Comparison of ENCODE assay signal across 19 cellular contexts in genomic region chr9:120443976-120444375, GRCh38.
A peak's percentile ranks its signal among the peaks of the same experiment; 100 is the strongest.
DNase-seq lines count a peak whose midpoint lies in the region; ATAC-seq, FAIRE-seq and TF ChIP-seq lines count a peak whose summit lies in the region.
"Had no signal": no experiment of that assay in that cellular context is flagged by ENCODE, and none has a peak within 500 bp of the region (broad histone marks: within the 10 kb centered on the region; RNA-seq: fewer than 3 reads in every experiment).

No MANE protein-coding gene starts in this region.

- H2AFZ ChIP-seq in astrocyte (ENCODE audit: low read depth, low read length) (no peak overlapping the region), fibroblast of lung (ENCODE audit: low read length) (no peak overlapping the region)

- POLR2A ChIA-PET in HEK293 (lab: Yijun Ruan, JAX) = no interaction called here

- peaks cover 26% of the 10 kb centered on the region for H3K4me1 Mint-ChIP-seq in astrocyte (ENCODE audit: low read depth, unreplicated experiment)
- H3K4me1 Mint-ChIP-seq: H9 had no signal

- no peak overlapping the region for H3K4me3 Mint-ChIP-seq in astrocyte (ENCODE audit: unreplicated experiment)
- H3K4me3 Mint-ChIP-seq: B cell; CD4-positive, alpha-beta T cell; H9 had no signal

- no peak for FAIRE-seq in astrocyte (lab: Jason Lieb, UNC)
- FAIRE-seq: GM12878, GM18507 had no signal

- no peaks in the 10 kb centered on the region for H3K27me3 ChIP-seq in astrocyte (ENCODE audit: insufficient read depth, low read length)
- no peaks in the 10 kb centered on the region for H3K27me3 ChIP-seq in fibroblast of lung (ENCODE audit: control insufficient read depth, insufficient read depth, low read length)
- H3K27me3 ChIP-seq in skeletal muscle satellite cell (ENCODE audit: control insufficient read depth, insufficient read depth, low read length) = no peaks in the 10 kb centered on the region
- H3K27me3 ChIP-seq in stomach = no peaks in the 10 kb centered on the region

- intact Hi-C loops in posterior vena cava (cut with DNase I) (loop anchor here in 1 of 2 donors (2.0 kb wide), 1 partner anchor 31 kb away; no protein-coding TSS in a partner anchor), stomach (cut with DNase I; ENCODE audit: low total_unique reads) (no loop called here)

- DNase-seq in astrocyte (ENCODE audit: low read depth) = no peak
- no peak for DNase-seq in fibroblast of lung (ENCODE audit: low read depth in 2 of 2)
- no peak for DNase-seq in posterior vena cava (ENCODE audit: low spot score)
- DNase-seq in stomach = no peak
- DNase-seq in OCI-M2 (lab: John Stamatoyannopoulos, UW; ENCODE audit: unreplicated experiment) = no peak
- DNase-seq: C1 segment of cervical spinal cord; Calu3; CD4-positive, alpha-beta T cell; DMS 273 treated with DMSO at 0.1 percent for 48 hours; DMS79; GOT3; H9 had no signal

- H3K9me3 Mint-ChIP-seq in astrocyte (ENCODE audit: unreplicated experiment) = no peaks in the 10 kb centered on the region
- H3K9me3 Mint-ChIP-seq: CD4-positive, alpha-beta T cell; H9 had no signal

- H3K27me3 Mint-ChIP-seq in astrocyte (ENCODE audit: low read depth, unreplicated experiment) = no peaks in the 10 kb centered on the region
- H3K27me3 Mint-ChIP-seq: B cell; CD4-positive, alpha-beta T cell had no signal

- 92 to 96% (median 95%) methylated on average over 3 of the region's 3 CpGs for WGBS in stomach, 5 donors

- H3K27ac ChIP-seq in HEK293 (ENCODE audit: extremely low read depth, low read depth, low read length) (no peak overlapping the region), astrocyte (ENCODE audit: low read depth, low read length) (peak overlapping the region; percentile 93), fibroblast of lung (ENCODE audit: insufficient read depth, low read length) (peak overlapping the region; percentile 36), stomach (no peak overlapping the region)
- H3K27ac ChIP-seq: HL-60 had no signal

- TF ChIP-seq POLR2A in stomach (IDR thresholded peaks at IDR 0.05) = no peak

- no peaks in the 10 kb centered on the region for H4K20me1 ChIP-seq in astrocyte (ENCODE audit: insufficient read depth, low read length)
- no peaks in the 10 kb centered on the region for H4K20me1 ChIP-seq in fibroblast of lung (ENCODE audit: control insufficient read depth, extremely low read depth, insufficient read depth, low read length)

- H3K4me2 ChIP-seq in astrocyte (ENCODE audit: low read length) = peak overlapping the region; percentile 43
- H3K4me2 ChIP-seq in fibroblast of lung (ENCODE audit: extremely low read depth, insufficient read depth, low read length) = no peak overlapping the region
- H3K4me2 ChIP-seq in skeletal muscle satellite cell (ENCODE audit: low read length) = no peak overlapping the region

- TF ChIP-seq CTCF in HEK293 (tag by site-specific recombination; IDR thresholded peaks at IDR 0.05) (no peak), astrocyte (IDR thresholded peaks at IDR 0.05; ENCODE audit: insufficient read depth, low read depth, low read length) (no peak), fibroblast of lung (conservative IDR thresholded peaks at IDR 0.05 in 1 of 2, IDR thresholded peaks at IDR 0.05 in 1 of 2; ENCODE audit: low read depth in 1 of 2, low read length in 2 of 2) (no peak), stomach (IDR thresholded peaks at IDR 0.05) (no peak)

- H3K4me1 ChIP-seq in HEK293 (ENCODE audit: control insufficient read depth, insufficient read depth, low read length) (no peaks in the 10 kb centered on the region), astrocyte (ENCODE audit: insufficient read depth, low read length) (peaks cover 33% of the 10 kb centered on the region), fibroblast of lung (ENCODE audit: control insufficient read depth, extremely low read depth, insufficient read depth, low read length) (peaks cover 9% of the 10 kb centered on the region), skeletal muscle satellite cell (ENCODE audit: control insufficient read depth, insufficient read depth, low read length) (peaks cover 38% of the 10 kb centered on the region), stomach (peaks cover 4 to 12% (median 6%) of the 10 kb centered on the region in 4 donors)

- H3K4me3 ChIP-seq in HEK293 (ENCODE audit: low read depth, low read length) = no peak overlapping the region
- H3K4me3 ChIP-seq in astrocyte (ENCODE audit: insufficient read depth, low read depth, low read length) = no peak overlapping the region
- no peak overlapping the region for H3K4me3 ChIP-seq in fibroblast of lung (replicated peaks in 1 of 4; ENCODE audit: control extremely low read depth in 1 of 4, insufficient read depth in 1 of 4, low read depth in 3 of 4, low read length in 4 of 4)
- no peak overlapping the region for H3K4me3 ChIP-seq in skeletal muscle satellite cell (ENCODE audit: low read length)
- no peak overlapping the region for H3K4me3 ChIP-seq in stomach
- H3K4me3 ChIP-seq: GM12878 had no signal

- H3K36me3 Mint-ChIP-seq in astrocyte (ENCODE audit: low read depth, unreplicated experiment) = peaks cover 4% of the 10 kb centered on the region

- H3K36me3 ChIP-seq in HEK293 (ENCODE audit: control insufficient read depth in 2 of 2, insufficient read depth in 1 of 2, low read length in 2 of 2) (peaks cover 3 to 78% of the 10 kb centered on the region in 2 experiments; a peak in 1 of 3 replicates), astrocyte (ENCODE audit: insufficient read depth, low read length) (no peaks in the 10 kb centered on the region), fibroblast of lung (ENCODE audit: control insufficient read depth, insufficient read depth, low read length) (no peaks in the 10 kb centered on the region), skeletal muscle satellite cell (ENCODE audit: insufficient read depth, low read length) (peaks cover 40% of the 10 kb centered on the region), stomach (peaks cover 14 to 84% (median 70%) of the 10 kb centered on the region in 4 donors)

- H3K79me2 ChIP-seq in astrocyte (ENCODE audit: insufficient read depth, low read length) = no peaks in the 10 kb centered on the region
- no peaks in the 10 kb centered on the region for H3K79me2 ChIP-seq in fibroblast of lung (ENCODE audit: control insufficient read depth, insufficient read depth, low read length)

- ATAC-seq in HG03025 (IDR thresholded peaks at IDR 0.05; ENCODE audit: low FRiP score, unreplicated experiment) = no peak
- ATAC-seq: GM12878 had no signal

- H3K9ac ChIP-seq in astrocyte (ENCODE audit: low read length) = peak overlapping the region; percentile 73
- no peak overlapping the region for H3K9ac ChIP-seq in fibroblast of lung (ENCODE audit: insufficient read depth, low read length)
- peak overlapping the region; percentile 65 for H3K9ac ChIP-seq in skeletal muscle satellite cell (ENCODE audit: low read depth, low read length)

- no peaks in the 10 kb centered on the region for H3K9me3 ChIP-seq in HEK293 (ENCODE audit: control insufficient read depth, insufficient read depth, low read depth, low read length)
- no peaks in the 10 kb centered on the region for H3K9me3 ChIP-seq in astrocyte (ENCODE audit: insufficient read depth, low read depth, low read length)
- no peaks in the 10 kb centered on the region for H3K9me3 ChIP-seq in fibroblast of lung (ENCODE audit: control insufficient read depth, insufficient read depth, low read depth, low read length)
- no peaks in the 10 kb centered on the region for H3K9me3 ChIP-seq in skeletal muscle satellite cell (replicated peaks; ENCODE audit: low read length)
- no peaks in the 10 kb centered on the region for H3K9me3 ChIP-seq in stomach

- H3K27ac Mint-ChIP-seq in astrocyte (ENCODE audit: unreplicated experiment) = peak overlapping the region; percentile 13
- H3K27ac Mint-ChIP-seq: B cell; CD4-positive, alpha-beta T cell; H9 had no signal

- no peak for TF ChIP-seq EP300 in stomach (IDR thresholded peaks at IDR 0.05)

- CTCF ChIA-PET in HEK293 (lab: Yijun Ruan, JAX) = interaction anchor here (0.6 to 0.9 kb wide), 2 partner anchors 33 to 898 kb away, joined by 3 to 4 read pairs; no protein-coding TSS in a partner anchor

TF ChIP-seq in HEK293, 187 proteins besides CTCF, POLR2A, EP300 and RAD21:
- TF ChIP-seq PATZ1 (tag by site-specific recombination; IDR thresholded peaks at IDR 0.05) = no peak
- no peak for TF ChIP-seq ATF2 (tag by site-specific recombination; IDR thresholded peaks at IDR 0.05; ENCODE audit: low read depth)
- 0 out of 2 replicates have a peak, but pooled peaks have one; percentile 58 for TF ChIP-seq ZNF121 (tag by site-specific recombination; IDR thresholded peaks at IDR 0.05)

Comparison
In these comparisons a context has a peak if more than half of its experiments do, and no peak if none do; other contexts are left out.
1. H3K27ac ChIP-seq: peak in astrocyte (single experiment) and fibroblast of lung (single experiment); none in HEK293 (single experiment) and stomach (0 of 5).